Comparison of ENCODE assay signal across 8 cellular contexts in genomic region chr1:92994105-92994712, GRCh38. TPM values are rescaled to one million over a fixed set of nuclear protein-coding genes. Genes with fewer than 3 reads are reported as not detected.
DNase-seq lines count a peak whose midpoint lies in the region; ATAC-seq, FAIRE-seq and TF ChIP-seq lines count a peak whose summit lies in the region.

No MANE protein-coding gene starts in this region.

- CTCF ChIA-PET in Panc1 (lab: Charles Lee), result interaction anchor here (0.8 to 1.1 kb wide), 4 partner anchors 20 to 135 kb away, joined by 3 to 4 read pairs (median 4); no protein-coding TSS in a partner anchor

- H3K9me3 ChIP-seq in Panc1 (ENCODE audit: control insufficient read depth, insufficient read depth, low read depth, low read length) (no peaks in the 10 kb centered on the region), osteoblast (ENCODE audit: low read depth, low read length) (no peaks in the 10 kb centered on the region)

- in situ Hi-C loops in Panc1 (cut with HindIII; ENCODE audit: low pct_unique_long_range_greater_than_20kb, low sequenced_read_pairs), result no loop called here

- H4K20me1 ChIP-seq in osteoblast (ENCODE audit: insufficient read depth, low read length), result no peaks in the 10 kb centered on the region

- H3K4me1 ChIP-seq in Panc1 (ENCODE audit: control insufficient read depth, insufficient read depth, low read length) (no peaks in the 10 kb centered on the region), foreskin keratinocyte (peaks cover 8% of the 10 kb centered on the region), osteoblast (ENCODE audit: insufficient read depth, low read length) (no peaks in the 10 kb centered on the region)

- H3K4me3 ChIP-seq in Panc1 (ENCODE audit: low read depth in 2 of 2, low read length in 2 of 2) (no peak overlapping the region), osteoblast (ENCODE audit: insufficient read depth, low read length) (no peak overlapping the region)

- H3K27me3 ChIP-seq in Panc1 (ENCODE audit: control insufficient read depth, insufficient read depth, low read length) (peaks cover 3% of the 10 kb centered on the region; the same call in 1 of the 2 replicates), foreskin keratinocyte (peaks cover 2% of the 10 kb centered on the region), osteoblast (ENCODE audit: insufficient read depth, low read length) (peaks cover 7% of the 10 kb centered on the region)

- POLR2A ChIA-PET in Panc1 (lab: Charles Lee), result interaction anchor here (0.6 kb wide), 1 partner anchor 1062 kb away, joined by 8 read pairs; no protein-coding TSS in a partner anchor

- TF ChIP-seq CTCF in Panc1 (IDR thresholded peaks at IDR 0.05) (peak; percentile 76), foreskin keratinocyte (conservative IDR thresholded peaks at IDR 0.05) (peak; percentile 94), osteoblast (IDR thresholded peaks at IDR 0.05; ENCODE audit: extremely low read depth, low read depth, low read length) (peak; percentile 81)

- FAIRE-seq in urothelium cell line (lab: Jason Lieb, UNC), result no peak

- no peaks in the 10 kb centered on the region for H3K79me2 ChIP-seq in osteoblast (ENCODE audit: insufficient read depth, low read length)

- H3K4me2 ChIP-seq in osteoblast (ENCODE audit: insufficient read depth, low read length), result no peak overlapping the region

- no peak overlapping the region for H3K27ac ChIP-seq in Panc1 (ENCODE audit: low read length)
- no peak overlapping the region for H3K27ac ChIP-seq in foreskin keratinocyte
- no peak overlapping the region for H3K27ac ChIP-seq in osteoblast (ENCODE audit: low read depth, low read length)

- intact Hi-C loops in Panc1 (cut with micrococcal nuclease; ENCODE audit: unreplicated experiment), result loop anchor here (1.0 kb wide), 1 partner anchor 135 kb away; no protein-coding TSS in a partner anchor

- BruUV-seq in Panc1 (replicated peaks; lab: Mats Ljungman, UMichigan), result no TSS peak

- DNase-seq in DMS79 (lab: John Stamatoyannopoulos, UW) (peak; percentile 47), LHCN-M2 (ENCODE audit: low read depth) (peak; percentile 77), Panc1 (ENCODE audit: low read depth, low spot score) (peak; percentile 24), foreskin keratinocyte (peak; percentile 21 to 49), osteoblast (ENCODE audit: insufficient read length, low spot score, missing footprints) (peak; percentile 58), urothelium cell line (ENCODE audit: low spot score) (peak; percentile 54)
- peak; percentile 64 for DNase-seq in activated gamma-delta T cell treated with anti-CD3 and anti-CD28 coated beads, Interleukin-2, amount 50 U/mL, for 16 hours (ENCODE audit: low read depth)

- H2AFZ ChIP-seq in osteoblast (ENCODE audit: low read length), result no peak overlapping the region

- H3K36me3 ChIP-seq in Panc1 (ENCODE audit: control insufficient read depth, insufficient read depth, low read length) (no peaks in the 10 kb centered on the region), osteoblast (ENCODE audit: insufficient read depth, low read length) (no peaks in the 10 kb centered on the region)

- peak; percentile 85 for ATAC-seq in GM21528 (IDR thresholded peaks at IDR 0.05; ENCODE audit: low FRiP score, unreplicated experiment)
- peak; percentile 86 for ATAC-seq in Panc1
- ATAC-seq in foreskin keratinocyte, result peak; percentile 56

RNA-seq across cellular contexts. Expression of gene DIPK1A, which starts 32.9 kb away (rescaled TPM):
- total RNA-seq in LHCN-M2 (2014; rRNA removed) (13.1 and 15.8 TPM in 2 replicates), Panc1 (2021; ENCODE audit: unreplicated experiment) (1.2 TPM), foreskin keratinocyte (9.9 and 12.3 TPM in 2 replicates), osteoblast (29.0 and 29.8 TPM in 2 replicates)
- polyA plus RNA-seq in LHCN-M2 (2012), result 8.1 TPM
- 0.63 TPM for polyA plus RNA-seq in Panc1 (2012; ENCODE audit: insufficient read length)
- polyA plus RNA-seq in foreskin keratinocyte, result 6.1 and 8.3 TPM in 2 replicates

Comparison
In these comparisons a context has a peak if more than half of its experiments do, and no peak if none do; other contexts are left out.
1. DNase-seq: peak in every context shown above with its lines; median percentile 77 in LHCN-M2; 64 in activated gamma-delta T cell treated with anti-CD3 and anti-CD28 coated beads, Interleukin-2, amount 50 U/mL, for 16 hours; 58 in osteoblast; 54 in urothelium cell line; 47 in DMS79; 35 in foreskin keratinocyte; 24 in Panc1.